In the genomic region with DNA sequence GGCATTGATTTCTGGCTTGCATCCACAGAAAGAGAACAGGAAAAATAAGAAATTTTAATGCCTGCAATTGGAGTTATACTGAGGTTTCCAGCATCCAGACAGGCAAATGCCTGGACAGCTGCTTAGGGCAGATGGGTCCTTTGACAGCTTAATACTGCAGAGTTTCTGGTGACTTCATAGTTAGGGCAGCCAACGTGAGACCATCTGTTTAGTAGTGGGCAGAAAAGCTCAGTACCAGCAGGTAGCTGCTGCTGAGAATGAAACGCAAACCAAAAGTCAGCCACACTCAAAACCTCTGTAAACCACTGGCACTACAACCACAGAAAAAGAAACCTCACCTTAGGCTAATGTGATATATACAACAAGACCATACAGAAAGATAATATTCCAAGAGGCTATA, we compare ENCODE assay signal across 12 cellular contexts.
DNase-seq lines count a peak whose midpoint lies in the region; ATAC-seq, FAIRE-seq and TF ChIP-seq lines count a peak whose summit lies in the region.
"Had no signal": no experiment of that assay in that cellular context is flagged by ENCODE, and none has a peak within 500 bp of the region (broad histone marks: within the 10 kb centered on the region; RNA-seq: fewer than 3 reads in every experiment).

No MANE protein-coding gene starts in this region.

- intact Hi-C loops in posterior vena cava (cut with DNase I) (no loop called here), kidney (cut with DNase I) (no loop called here)

- H4K20me1 ChIP-seq in MM.1S (ENCODE audit: insufficient read depth, low read length): no peaks in the 10 kb centered on the region

- DNase-seq in GM12891 (ENCODE audit: insufficient read length, low spot score) (peak; percentile 43), MM.1S (peak; percentile 88), fibroblast of mammary gland (ENCODE audit: low read depth) (peak; percentile 6), posterior vena cava (ENCODE audit: low spot score) (no peak), middle frontal gyrus (ENCODE audit: extremely low spot score, low spot score) (no peak), kidney (no peak)
- DNase-seq: stimulated activated CD4-positive, alpha-beta T cell treated with anti-CD3 and anti-CD28 coated beads, Interleukin-2, amount 100 ng/mL, for 48 hours had no signal

- H3K27ac ChIP-seq in MM.1S (ENCODE audit: low read length) (peak overlapping the region; percentile 31; the same call in 1 of the 2 replicates), kidney (ENCODE audit: low read depth in 2 of 2, low read length in 2 of 2) (no peak overlapping the region)

- H3K4me1 ChIP-seq in MM.1S (ENCODE audit: low read length) (peaks cover 15% of the 10 kb centered on the region), kidney (ENCODE audit: control insufficient read depth in 1 of 2, insufficient read depth in 1 of 2, low read depth in 1 of 2, low read length in 2 of 2) (no peaks in the 10 kb centered on the region)

- TF ChIP-seq CTCF in MM.1S (IDR thresholded peaks at IDR 0.05; ENCODE audit: low read length) (no peak), fibroblast of mammary gland (conservative IDR thresholded peaks at IDR 0.05; ENCODE audit: control insufficient read depth, insufficient read depth, low read depth, low read length) (no peak), kidney (IDR thresholded peaks at IDR 0.05; ENCODE audit: borderline replicate concordance, extremely low read depth, insufficient read depth) (no peak)

- ATAC-seq in GM21390 (IDR thresholded peaks at IDR 0.05; ENCODE audit: unreplicated experiment) (peak; percentile 69), HG03139 (IDR thresholded peaks at IDR 0.05; ENCODE audit: unreplicated experiment) (no peak)

- H3K9ac ChIP-seq in MM.1S (ENCODE audit: low read length): no peak overlapping the region
- H3K9ac ChIP-seq in kidney (ENCODE audit: low read length in 2 of 2): no peak overlapping the region

- no peak overlapping the region for H3K4me3 ChIP-seq in MM.1S (ENCODE audit: low read length)
- no peak overlapping the region for H3K4me3 ChIP-seq in fibroblast of mammary gland (ENCODE audit: control insufficient read depth, low read depth, low read length)
- no peak overlapping the region for H3K4me3 ChIP-seq in kidney (ENCODE audit: low read length in 2 of 2)
- H3K4me3 ChIP-seq: lung had no signal

- H3F3A ChIP-seq in MM.1S (ENCODE audit: insufficient read depth, low read length): peaks cover 9% of the 10 kb centered on the region

- no peaks in the 10 kb centered on the region for H3K79me2 ChIP-seq in MM.1S (ENCODE audit: low read length)

- H3K9me2 ChIP-seq in MM.1S (replicated peaks; ENCODE audit: insufficient read depth, low read length): no peaks in the 10 kb centered on the region

- H3K9me3 ChIP-seq in MM.1S (replicated peaks; ENCODE audit: insufficient read depth, low read length) (no peaks in the 10 kb centered on the region), kidney (ENCODE audit: control insufficient read depth in 1 of 2, low read length in 2 of 2) (peaks cover 2 to 7% of the 10 kb centered on the region in 2 donors)

- H3K36me3 ChIP-seq in MM.1S (replicated peaks; ENCODE audit: insufficient read depth, low read length) (no peaks in the 10 kb centered on the region), kidney (ENCODE audit: control insufficient read depth in 1 of 2, insufficient read depth in 2 of 2, low read length in 2 of 2) (no peaks in the 10 kb centered on the region)

- no peak overlapping the region for H2AFZ ChIP-seq in MM.1S (ENCODE audit: low read length)

- no peak for TF ChIP-seq POLR2A in GM12891 (IDR thresholded peaks at IDR 0.05; ENCODE audit: low read depth, low read length)

- peak overlapping the region; percentile 30; the same call in 1 of the 2 replicates for H3K4me2 ChIP-seq in MM.1S (ENCODE audit: low read depth, low read length)

- peak; percentile 86 for FAIRE-seq in GM12891 (lab: Jason Lieb, UNC)
- FAIRE-seq in kidney (lab: Jason Lieb, UNC): no peak
- FAIRE-seq: G401.6, urothelium cell line had no signal

- H3K27me3 ChIP-seq in MM.1S (replicated peaks; ENCODE audit: insufficient read depth, low read length): no peaks in the 10 kb centered on the region

TF ChIP-seq in GM12891, 5 proteins besides CTCF, POLR2A, EP300 and RAD21:
- TF ChIP-seq POLR2AphosphoS5 (IDR thresholded peaks at IDR 0.05; ENCODE audit: low read depth, low read length) (no peak), TAF1 (IDR thresholded peaks at IDR 0.05; ENCODE audit: low read depth, low read length) (no peak), SPI1 (IDR thresholded peaks at IDR 0.05; ENCODE audit: low read depth, low read length) (no peak), PAX5 (IDR thresholded peaks at IDR 0.05; ENCODE audit: insufficient read depth, low read length, severe bottlenecking) (no peak)
TF ChIP-seq in GM12891: peak in this region for 0.

Comparison
In these comparisons a context has a peak if more than half of its experiments do, and no peak if none do; other contexts are left out.
1. DNase-seq: peak in GM12891 (single experiment), MM.1S (single experiment) and fibroblast of mammary gland (single experiment); none in posterior vena cava (single experiment), middle frontal gyrus (single experiment) and kidney (single experiment).